ENCODE assay signal across 8 cellular contexts in the genomic region with DNA sequence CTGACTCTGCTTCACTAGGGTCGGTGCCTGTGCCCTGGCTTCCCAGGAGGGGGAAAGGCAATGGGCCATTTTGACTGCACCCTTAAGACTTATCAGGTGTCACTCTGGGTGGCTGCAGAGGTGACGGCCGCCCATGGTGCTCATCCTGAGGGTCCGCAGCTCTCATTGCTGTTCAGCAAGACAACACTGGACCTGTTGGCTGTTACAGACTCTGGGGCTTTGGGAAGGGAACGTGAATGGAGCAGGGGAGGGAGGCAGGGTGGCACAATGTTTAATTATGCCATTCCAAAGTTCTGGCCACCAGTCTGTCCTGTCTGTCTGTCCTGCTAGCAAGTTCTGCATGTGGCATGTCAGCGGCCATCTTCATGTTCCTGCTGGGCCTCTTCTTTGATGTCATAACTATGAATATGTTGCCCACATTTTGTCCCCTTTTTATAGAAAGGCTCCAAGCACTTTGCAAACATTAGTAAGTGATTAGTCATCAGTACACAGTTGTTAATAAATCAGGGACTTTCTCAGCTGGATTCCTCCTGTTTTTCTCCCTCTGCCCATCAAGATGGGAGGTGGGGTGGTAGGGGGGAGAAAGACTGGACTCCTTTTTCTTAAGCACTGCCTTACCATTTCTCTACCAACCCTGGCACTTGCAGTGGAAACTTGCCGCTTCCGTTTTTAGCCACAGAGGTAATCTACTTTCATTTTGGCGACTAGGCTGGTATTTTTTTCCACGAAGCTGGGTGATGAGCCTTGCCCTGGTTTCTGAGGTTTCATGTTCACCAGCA.
DNase-seq lines count a peak whose midpoint lies in the region; ATAC-seq and TF ChIP-seq lines count a peak whose summit lies in the region.

No MANE protein-coding gene starts in this region.

- CTCF ChIA-PET in RWPE1 (lab: Yijun Ruan, JAX): interaction anchor here (0.6 to 1.6 kb wide), 4 partner anchors 10 to 1629 kb away, joined by 4 to 6 read pairs (median 4); partner anchors contain the start of gene LRAT

- TF ChIP-seq CTCF in RWPE1 (conservative IDR thresholded peaks at IDR 0.05; ENCODE audit: low read depth): no peak

- peak; percentile 83 for DNase-seq in RWPE1 (ENCODE audit: low spot score)
- peak; percentile 77 for DNase-seq in activated naive CD4-positive, alpha-beta T cell treated with Interleukin-2 at 50 U/mL for 16 hours
- DNase-seq in iris pigment epithelial cell (ENCODE audit: low read depth): peak; percentile 82
- peak; percentile 48 to 64 (median 64) for DNase-seq in stimulated activated CD4-positive, alpha-beta T cell treated with anti-CD3 and anti-CD28 coated beads, TNF-alpha, amount 100 ng/mL, for 24 hours (ENCODE audit: low read depth in 3 of 3)
- no peak for DNase-seq in NCI-H146 treated with DMSO at 0.1 percent for 48 hours (lab: John Stamatoyannopoulos, UW; ENCODE audit: unreplicated experiment)
- no peak for DNase-seq in Ammon's horn (ENCODE audit: low spot score)

- H3K27ac ChIP-seq in RWPE1: peak overlapping the region; percentile 67

- POLR2A ChIA-PET in RWPE1 (lab: Yijun Ruan, JAX; ENCODE audit: low non-redundant PET): no interaction called here

- ATAC-seq in GM18519 (IDR thresholded peaks at IDR 0.05; ENCODE audit: low FRiP score, unreplicated experiment) (peak; percentile 38), HG03039 (IDR thresholded peaks at IDR 0.05; ENCODE audit: unreplicated experiment) (peak; percentile 58)

Comparison
In these comparisons a context has a peak if more than half of its experiments do, and no peak if none do; other contexts are left out.
1. DNase-seq: peak in RWPE1 (single experiment), activated naive CD4-positive, alpha-beta T cell treated with Interleukin-2 at 50 U/mL for 16 hours (single experiment), iris pigment epithelial cell (single experiment) and stimulated activated CD4-positive, alpha-beta T cell treated with anti-CD3 and anti-CD28 coated beads, TNF-alpha, amount 100 ng/mL, for 24 hours (3 of 3); none in NCI-H146 treated with DMSO at 0.1 percent for 48 hours (single experiment) and Ammon's horn (single experiment).